4 cellular contexts compared by ENCODE assay signal in genomic region chr2:16851131-16851530, GRCh38.
"Had no signal": no experiment of that assay in that cellular context is flagged by ENCODE, and none has a peak within 500 bp of the region (broad histone marks: within the 10 kb centered on the region; RNA-seq: fewer than 3 reads in every experiment).

No MANE protein-coding gene starts in this region.

- ATAC-seq: GM23338, HepG2 had no signal

- DNase-seq: H9, HCEC 1CT had no signal
